In the genomic region with DNA sequence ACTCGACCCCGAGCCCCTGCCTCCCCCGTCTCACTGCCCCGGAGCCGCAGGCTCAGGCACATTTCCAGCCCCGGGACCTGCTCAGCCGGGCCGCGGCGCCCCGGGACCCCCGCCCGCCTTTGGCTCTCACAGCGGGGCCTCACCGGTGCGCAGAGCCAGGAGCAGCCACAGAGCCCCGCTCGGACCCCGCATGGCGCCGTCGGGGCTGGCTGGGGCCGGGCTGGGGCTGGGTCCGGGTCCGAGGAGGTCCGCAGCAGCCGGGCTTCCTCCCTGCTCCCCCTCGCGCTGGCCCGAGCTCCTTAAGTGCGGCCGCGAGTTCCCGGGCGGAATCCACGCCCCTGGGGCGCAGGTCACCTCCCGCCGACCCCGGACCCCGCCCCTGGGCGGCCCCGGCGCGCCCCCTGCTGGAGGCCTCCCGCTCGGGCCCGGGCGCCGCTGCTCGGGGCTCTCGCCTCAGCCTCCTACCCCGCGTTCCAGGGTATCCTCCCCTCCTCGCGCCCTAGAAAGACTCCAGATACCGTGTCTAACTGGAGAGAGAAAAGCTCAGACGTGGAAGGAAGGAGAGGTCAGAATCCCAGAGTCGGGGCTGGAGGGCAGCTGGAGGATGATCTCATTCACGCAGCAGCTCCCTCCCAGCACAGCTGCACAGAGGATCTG, we compare ENCODE assay signal across 1 cellular context.
TF ChIP-seq lines count a peak whose summit lies in the region.

A gene (minus strand): TSS at position 307 of the 657 bp plus-strand sequence. CDS start 115 bp downstream, at position 192.

TF ChIP-seq in GM12878, 131 proteins besides CTCF, POLR2A, EP300 and RAD21 (continued from another document and continues in another):
- TF ChIP-seq, protein P1, sequence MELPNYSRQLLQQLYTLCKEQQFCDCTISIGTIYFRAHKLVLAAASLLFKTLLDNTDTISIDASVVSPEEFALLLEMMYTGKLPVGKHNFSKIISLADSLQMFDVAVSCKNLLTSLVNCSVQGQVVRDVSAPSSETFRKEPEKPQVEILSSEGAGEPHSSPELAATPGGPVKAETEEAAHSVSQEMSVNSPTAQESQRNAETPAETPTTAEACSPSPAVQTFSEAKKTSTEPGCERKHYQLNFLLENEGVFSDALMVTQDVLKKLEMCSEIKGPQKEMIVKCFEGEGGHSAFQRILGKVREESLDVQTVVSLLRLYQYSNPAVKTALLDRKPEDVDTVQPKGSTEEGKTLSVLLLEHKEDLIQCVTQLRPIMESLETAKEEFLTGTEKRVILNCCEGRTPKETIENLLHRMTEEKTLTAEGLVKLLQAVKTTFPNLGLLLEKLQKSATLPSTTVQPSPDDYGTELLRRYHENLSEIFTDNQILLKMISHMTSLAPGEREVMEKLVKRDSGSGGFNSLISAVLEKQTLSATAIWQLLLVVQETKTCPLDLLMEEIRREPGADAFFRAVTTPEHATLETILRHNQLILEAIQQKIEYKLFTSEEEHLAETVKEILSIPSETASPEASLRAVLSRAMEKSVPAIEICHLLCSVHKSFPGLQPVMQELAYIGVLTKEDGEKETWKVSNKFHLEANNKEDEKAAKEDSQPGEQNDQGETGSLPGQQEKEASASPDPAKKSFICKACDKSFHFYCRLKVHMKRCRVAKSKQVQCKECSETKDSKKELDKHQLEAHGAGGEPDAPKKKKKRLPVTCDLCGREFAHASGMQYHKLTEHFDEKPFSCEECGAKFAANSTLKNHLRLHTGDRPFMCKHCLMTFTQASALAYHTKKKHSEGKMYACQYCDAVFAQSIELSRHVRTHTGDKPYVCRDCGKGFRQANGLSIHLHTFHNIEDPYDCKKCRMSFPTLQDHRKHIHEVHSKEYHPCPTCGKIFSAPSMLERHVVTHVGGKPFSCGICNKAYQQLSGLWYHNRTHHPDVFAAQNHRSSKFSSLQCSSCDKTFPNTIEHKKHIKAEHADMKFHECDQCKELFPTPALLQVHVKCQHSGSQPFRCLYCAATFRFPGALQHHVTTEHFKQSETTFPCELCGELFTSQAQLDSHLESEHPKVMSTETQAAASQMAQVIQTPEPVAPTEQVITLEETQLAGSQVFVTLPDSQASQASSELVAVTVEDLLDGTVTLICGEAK (IDR thresholded peaks at IDR 0.05; ENCODE audit: borderline replicate concordance) = no peak
- TF ChIP-seq, protein P2, sequence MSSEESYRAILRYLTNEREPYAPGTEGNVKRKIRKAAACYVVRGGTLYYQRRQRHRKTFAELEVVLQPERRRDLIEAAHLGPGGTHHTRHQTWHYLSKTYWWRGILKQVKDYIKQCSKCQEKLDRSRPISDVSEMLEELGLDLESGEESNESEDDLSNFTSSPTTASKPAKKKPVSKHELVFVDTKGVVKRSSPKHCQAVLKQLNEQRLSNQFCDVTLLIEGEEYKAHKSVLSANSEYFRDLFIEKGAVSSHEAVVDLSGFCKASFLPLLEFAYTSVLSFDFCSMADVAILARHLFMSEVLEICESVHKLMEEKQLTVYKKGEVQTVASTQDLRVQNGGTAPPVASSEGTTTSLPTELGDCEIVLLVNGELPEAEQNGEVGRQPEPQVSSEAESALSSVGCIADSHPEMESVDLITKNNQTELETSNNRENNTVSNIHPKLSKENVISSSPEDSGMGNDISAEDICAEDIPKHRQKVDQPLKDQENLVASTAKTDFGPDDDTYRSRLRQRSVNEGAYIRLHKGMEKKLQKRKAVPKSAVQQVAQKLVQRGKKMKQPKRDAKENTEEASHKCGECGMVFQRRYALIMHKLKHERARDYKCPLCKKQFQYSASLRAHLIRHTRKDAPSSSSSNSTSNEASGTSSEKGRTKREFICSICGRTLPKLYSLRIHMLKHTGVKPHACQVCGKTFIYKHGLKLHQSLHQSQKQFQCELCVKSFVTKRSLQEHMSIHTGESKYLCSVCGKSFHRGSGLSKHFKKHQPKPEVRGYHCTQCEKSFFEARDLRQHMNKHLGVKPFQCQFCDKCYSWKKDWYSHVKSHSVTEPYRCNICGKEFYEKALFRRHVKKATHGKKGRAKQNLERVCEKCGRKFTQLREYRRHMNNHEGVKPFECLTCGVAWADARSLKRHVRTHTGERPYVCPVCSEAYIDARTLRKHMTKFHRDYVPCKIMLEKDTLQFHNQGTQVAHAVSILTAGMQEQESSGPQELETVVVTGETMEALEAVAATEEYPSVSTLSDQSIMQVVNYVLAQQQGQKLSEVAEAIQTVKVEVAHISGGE (CRISPR knock-in tag; IDR thresholded peaks at IDR 0.05) = no peak
- TF ChIP-seq FOXM1 (IDR thresholded peaks at IDR 0.05; ENCODE audit: low read depth, low read length) (no peak), TCF3 (IDR thresholded peaks at IDR 0.05; ENCODE audit: borderline replicate concordance, insufficient read depth, low read depth, low read length) (no peak), HDGF (IDR thresholded peaks at IDR 0.05) (no peak), SPI1 (IDR thresholded peaks at IDR 0.05; ENCODE audit: borderline replicate concordance, insufficient read depth, low read depth, low read length) (no peak), FOS (IDR thresholded peaks at IDR 0.05; ENCODE audit: borderline replicate concordance, extremely low read depth, insufficient read length) (no peak), PAX5 (IDR thresholded peaks at IDR 0.05; ENCODE audit: borderline replicate concordance, low read depth, low read length) (no peak), KLF5 (IDR thresholded peaks at IDR 0.05; ENCODE audit: partially characterized antibody) (no peak), SIN3A (IDR thresholded peaks at IDR 0.05; ENCODE audit: low read depth, low read length) (no peak), ZNF217 (IDR thresholded peaks at IDR 0.05) (no peak), MEF2A (IDR thresholded peaks at IDR 0.05; ENCODE audit: insufficient read depth, low read depth, low read length) (no peak), CREM (IDR thresholded peaks at IDR 0.05; ENCODE audit: low read depth) (no peak), SMAD1 (IDR thresholded peaks at IDR 0.05; ENCODE audit: low read depth, partially characterized antibody) (no peak), RELA (IDR thresholded peaks at IDR 0.05; ENCODE audit: borderline replicate concordance, partially characterized antibody) (no peak), RUNX3 (IDR thresholded peaks at IDR 0.05; ENCODE audit: low read length) (no peak), STAT3 (IDR thresholded peaks at IDR 0.05; ENCODE audit: low read depth, low read length) (no peak), ZNF207 (IDR thresholded peaks at IDR 0.05; ENCODE audit: borderline replicate concordance) (0 out of 2 replicates have a peak, but pooled peaks have one; percentile 35), IKZF2 (IDR thresholded peaks at IDR 0.05) (no peak), YBX1 (IDR thresholded peaks at IDR 0.05) (no peak), SREBF2 (IDR thresholded peaks at IDR 0.05; ENCODE audit: low read length) (no peak), SRF (IDR thresholded peaks at IDR 0.05; ENCODE audit: low read depth in 2 of 2, low read length in 2 of 2) (no peak), JUNB (IDR thresholded peaks at IDR 0.05) (no peak)
- TF ChIP-seq, protein P3, sequence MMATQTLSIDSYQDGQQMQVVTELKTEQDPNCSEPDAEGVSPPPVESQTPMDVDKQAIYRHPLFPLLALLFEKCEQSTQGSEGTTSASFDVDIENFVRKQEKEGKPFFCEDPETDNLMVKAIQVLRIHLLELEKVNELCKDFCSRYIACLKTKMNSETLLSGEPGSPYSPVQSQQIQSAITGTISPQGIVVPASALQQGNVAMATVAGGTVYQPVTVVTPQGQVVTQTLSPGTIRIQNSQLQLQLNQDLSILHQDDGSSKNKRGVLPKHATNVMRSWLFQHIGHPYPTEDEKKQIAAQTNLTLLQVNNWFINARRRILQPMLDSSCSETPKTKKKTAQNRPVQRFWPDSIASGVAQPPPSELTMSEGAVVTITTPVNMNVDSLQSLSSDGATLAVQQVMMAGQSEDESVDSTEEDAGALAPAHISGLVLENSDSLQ (IDR thresholded peaks at IDR 0.05) = no peak
- TF ChIP-seq, protein P4, sequence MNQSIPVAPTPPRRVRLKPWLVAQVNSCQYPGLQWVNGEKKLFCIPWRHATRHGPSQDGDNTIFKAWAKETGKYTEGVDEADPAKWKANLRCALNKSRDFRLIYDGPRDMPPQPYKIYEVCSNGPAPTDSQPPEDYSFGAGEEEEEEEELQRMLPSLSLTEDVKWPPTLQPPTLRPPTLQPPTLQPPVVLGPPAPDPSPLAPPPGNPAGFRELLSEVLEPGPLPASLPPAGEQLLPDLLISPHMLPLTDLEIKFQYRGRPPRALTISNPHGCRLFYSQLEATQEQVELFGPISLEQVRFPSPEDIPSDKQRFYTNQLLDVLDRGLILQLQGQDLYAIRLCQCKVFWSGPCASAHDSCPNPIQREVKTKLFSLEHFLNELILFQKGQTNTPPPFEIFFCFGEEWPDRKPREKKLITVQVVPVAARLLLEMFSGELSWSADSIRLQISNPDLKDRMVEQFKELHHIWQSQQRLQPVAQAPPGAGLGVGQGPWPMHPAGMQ (IDR thresholded peaks at IDR 0.05; ENCODE audit: borderline replicate concordance) = no peak
- TF ChIP-seq, protein P5, sequence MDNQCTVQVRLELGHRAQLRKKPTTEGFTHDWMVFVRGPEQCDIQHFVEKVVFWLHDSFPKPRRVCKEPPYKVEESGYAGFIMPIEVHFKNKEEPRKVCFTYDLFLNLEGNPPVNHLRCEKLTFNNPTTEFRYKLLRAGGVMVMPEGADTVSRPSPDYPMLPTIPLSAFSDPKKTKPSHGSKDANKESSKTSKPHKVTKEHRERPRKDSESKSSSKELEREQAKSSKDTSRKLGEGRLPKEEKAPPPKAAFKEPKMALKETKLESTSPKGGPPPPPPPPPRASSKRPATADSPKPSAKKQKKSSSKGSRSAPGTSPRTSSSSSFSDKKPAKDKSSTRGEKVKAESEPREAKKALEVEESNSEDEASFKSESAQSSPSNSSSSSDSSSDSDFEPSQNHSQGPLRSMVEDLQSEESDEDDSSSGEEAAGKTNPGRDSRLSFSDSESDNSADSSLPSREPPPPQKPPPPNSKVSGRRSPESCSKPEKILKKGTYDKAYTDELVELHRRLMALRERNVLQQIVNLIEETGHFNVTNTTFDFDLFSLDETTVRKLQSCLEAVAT (IDR thresholded peaks at IDR 0.05) = no peak; the same call in 1 of the 2 replicates
- TF ChIP-seq, protein P6, sequence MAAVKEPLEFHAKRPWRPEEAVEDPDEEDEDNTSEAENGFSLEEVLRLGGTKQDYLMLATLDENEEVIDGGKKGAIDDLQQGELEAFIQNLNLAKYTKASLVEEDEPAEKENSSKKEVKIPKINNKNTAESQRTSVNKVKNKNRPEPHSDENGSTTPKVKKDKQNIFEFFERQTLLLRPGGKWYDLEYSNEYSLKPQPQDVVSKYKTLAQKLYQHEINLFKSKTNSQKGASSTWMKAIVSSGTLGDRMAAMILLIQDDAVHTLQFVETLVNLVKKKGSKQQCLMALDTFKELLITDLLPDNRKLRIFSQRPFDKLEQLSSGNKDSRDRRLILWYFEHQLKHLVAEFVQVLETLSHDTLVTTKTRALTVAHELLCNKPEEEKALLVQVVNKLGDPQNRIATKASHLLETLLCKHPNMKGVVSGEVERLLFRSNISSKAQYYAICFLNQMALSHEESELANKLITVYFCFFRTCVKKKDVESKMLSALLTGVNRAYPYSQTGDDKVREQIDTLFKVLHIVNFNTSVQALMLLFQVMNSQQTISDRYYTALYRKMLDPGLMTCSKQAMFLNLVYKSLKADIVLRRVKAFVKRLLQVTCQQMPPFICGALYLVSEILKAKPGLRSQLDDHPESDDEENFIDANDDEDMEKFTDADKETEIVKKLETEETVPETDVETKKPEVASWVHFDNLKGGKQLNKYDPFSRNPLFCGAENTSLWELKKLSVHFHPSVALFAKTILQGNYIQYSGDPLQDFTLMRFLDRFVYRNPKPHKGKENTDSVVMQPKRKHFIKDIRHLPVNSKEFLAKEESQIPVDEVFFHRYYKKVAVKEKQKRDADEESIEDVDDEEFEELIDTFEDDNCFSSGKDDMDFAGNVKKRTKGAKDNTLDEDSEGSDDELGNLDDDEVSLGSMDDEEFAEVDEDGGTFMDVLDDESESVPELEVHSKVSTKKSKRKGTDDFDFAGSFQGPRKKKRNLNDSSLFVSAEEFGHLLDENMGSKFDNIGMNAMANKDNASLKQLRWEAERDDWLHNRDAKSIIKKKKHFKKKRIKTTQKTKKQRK (IDR thresholded peaks at IDR 0.05; ENCODE audit: low read depth, low read length) = no peak
- TF ChIP-seq, protein P7, sequence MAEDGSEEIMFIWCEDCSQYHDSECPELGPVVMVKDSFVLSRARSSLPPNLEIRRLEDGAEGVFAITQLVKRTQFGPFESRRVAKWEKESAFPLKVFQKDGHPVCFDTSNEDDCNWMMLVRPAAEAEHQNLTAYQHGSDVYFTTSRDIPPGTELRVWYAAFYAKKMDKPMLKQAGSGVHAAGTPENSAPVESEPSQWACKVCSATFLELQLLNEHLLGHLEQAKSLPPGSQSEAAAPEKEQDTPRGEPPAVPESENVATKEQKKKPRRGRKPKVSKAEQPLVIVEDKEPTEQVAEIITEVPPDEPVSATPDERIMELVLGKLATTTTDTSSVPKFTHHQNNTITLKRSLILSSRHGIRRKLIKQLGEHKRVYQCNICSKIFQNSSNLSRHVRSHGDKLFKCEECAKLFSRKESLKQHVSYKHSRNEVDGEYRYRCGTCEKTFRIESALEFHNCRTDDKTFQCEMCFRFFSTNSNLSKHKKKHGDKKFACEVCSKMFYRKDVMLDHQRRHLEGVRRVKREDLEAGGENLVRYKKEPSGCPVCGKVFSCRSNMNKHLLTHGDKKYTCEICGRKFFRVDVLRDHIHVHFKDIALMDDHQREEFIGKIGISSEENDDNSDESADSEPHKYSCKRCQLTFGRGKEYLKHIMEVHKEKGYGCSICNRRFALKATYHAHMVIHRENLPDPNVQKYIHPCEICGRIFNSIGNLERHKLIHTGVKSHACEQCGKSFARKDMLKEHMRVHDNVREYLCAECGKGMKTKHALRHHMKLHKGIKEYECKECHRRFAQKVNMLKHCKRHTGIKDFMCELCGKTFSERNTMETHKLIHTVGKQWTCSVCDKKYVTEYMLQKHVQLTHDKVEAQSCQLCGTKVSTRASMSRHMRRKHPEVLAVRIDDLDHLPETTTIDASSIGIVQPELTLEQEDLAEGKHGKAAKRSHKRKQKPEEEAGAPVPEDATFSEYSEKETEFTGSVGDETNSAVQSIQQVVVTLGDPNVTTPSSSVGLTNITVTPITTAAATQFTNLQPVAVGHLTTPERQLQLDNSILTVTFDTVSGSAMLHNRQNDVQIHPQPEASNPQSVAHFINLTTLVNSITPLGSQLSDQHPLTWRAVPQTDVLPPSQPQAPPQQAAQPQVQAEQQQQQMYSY (CRISPR knock-in tag; IDR thresholded peaks at IDR 0.05) = no peak
- TF ChIP-seq, protein P8, sequence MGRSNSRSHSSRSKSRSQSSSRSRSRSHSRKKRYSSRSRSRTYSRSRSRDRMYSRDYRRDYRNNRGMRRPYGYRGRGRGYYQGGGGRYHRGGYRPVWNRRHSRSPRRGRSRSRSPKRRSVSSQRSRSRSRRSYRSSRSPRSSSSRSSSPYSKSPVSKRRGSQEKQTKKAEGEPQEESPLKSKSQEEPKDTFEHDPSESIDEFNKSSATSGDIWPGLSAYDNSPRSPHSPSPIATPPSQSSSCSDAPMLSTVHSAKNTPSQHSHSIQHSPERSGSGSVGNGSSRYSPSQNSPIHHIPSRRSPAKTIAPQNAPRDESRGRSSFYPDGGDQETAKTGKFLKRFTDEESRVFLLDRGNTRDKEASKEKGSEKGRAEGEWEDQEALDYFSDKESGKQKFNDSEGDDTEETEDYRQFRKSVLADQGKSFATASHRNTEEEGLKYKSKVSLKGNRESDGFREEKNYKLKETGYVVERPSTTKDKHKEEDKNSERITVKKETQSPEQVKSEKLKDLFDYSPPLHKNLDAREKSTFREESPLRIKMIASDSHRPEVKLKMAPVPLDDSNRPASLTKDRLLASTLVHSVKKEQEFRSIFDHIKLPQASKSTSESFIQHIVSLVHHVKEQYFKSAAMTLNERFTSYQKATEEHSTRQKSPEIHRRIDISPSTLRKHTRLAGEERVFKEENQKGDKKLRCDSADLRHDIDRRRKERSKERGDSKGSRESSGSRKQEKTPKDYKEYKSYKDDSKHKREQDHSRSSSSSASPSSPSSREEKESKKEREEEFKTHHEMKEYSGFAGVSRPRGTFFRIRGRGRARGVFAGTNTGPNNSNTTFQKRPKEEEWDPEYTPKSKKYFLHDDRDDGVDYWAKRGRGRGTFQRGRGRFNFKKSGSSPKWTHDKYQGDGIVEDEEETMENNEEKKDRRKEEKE (IDR thresholded peaks at IDR 0.05) = no peak
